Comparison of ENCODE assay signal across 8 cellular contexts in genomic region chr11:108221981-108222685, GRCh38. TPM values are rescaled to one million over a fixed set of nuclear protein-coding genes. Genes with fewer than 3 reads are reported as not detected.
A peak's percentile ranks its signal among the peaks of the same experiment; 100 is the strongest.
DNase-seq lines count a peak whose midpoint lies in the region; ATAC-seq and TF ChIP-seq lines count a peak whose summit lies in the region.

Gene NPAT (minus strand): TSS chr11:108222638. CDS start chr11:108222536, 102 bp downstream.

- no peaks in the 10 kb centered on the region for H3K27me3 ChIP-seq in CD8-positive, alpha-beta T cell (ENCODE audit: insufficient read depth, low read length)
- H3K27me3 ChIP-seq in effector memory CD4-positive, alpha-beta T cell (replicated peaks; ENCODE audit: control insufficient read depth, insufficient read depth, low read length, poor library complexity, severe bottlenecking) = no peaks in the 10 kb centered on the region

- CTCF ChIA-PET in CD8-positive, alpha-beta T cell (lab: Charles Lee) = interaction anchor here (0.7 to 7.2 kb wide), 7 partner anchors 10 to 99 kb away, joined by 3 to 68 read pairs (median 5); no protein-coding TSS in a partner anchor

- peaks cover 43% of the 10 kb centered on the region for H3K4me1 ChIP-seq in CD8-positive, alpha-beta T cell (ENCODE audit: insufficient read depth, low read length)
- H3K4me1 ChIP-seq in effector memory CD4-positive, alpha-beta T cell (ENCODE audit: control insufficient read depth, insufficient read depth, low read length, poor library complexity, severe bottlenecking) = peaks cover 19% of the 10 kb centered on the region

- intact Hi-C loops in CD8-positive, alpha-beta T cell (cut with DNase I, micrococcal nuclease) = loop anchor here (1.0 to 5.0 kb wide), 9 partner anchors 59 to 655 kb away; partner anchors contain the start of genes ACAT1 (in 1 of the 2), ALKBH8 (in 1 of the 2), C11orf65 (in 1 of the 2) and CUL5 (in 1 of the 2)
- intact Hi-C loops in natural killer cell (cut with micrococcal nuclease) = loop anchor here (1.0 to 10.0 kb wide), 3 partner anchors 14 to 767 kb away; partner anchors contain the start of genes C11orf65 and CWF19L2

- POLR2A ChIA-PET in CD8-positive, alpha-beta T cell (lab: Charles Lee) = interaction anchor here (0.7 to 12.7 kb wide), 15 partner anchors 8 to 107 kb away, joined by 3 to 384 read pairs (median 4); no protein-coding TSS in a partner anchor

- no peaks in the 10 kb centered on the region for H3K9me3 ChIP-seq in CD8-positive, alpha-beta T cell (ENCODE audit: low read length)
- H3K9me3 ChIP-seq in effector memory CD4-positive, alpha-beta T cell (ENCODE audit: control insufficient read depth, low read length) = no peaks in the 10 kb centered on the region

- H3K4me3 ChIP-seq in CD8-positive, alpha-beta T cell (ENCODE audit: low read depth, low read length) = peak within 1 kb of the TSS; percentile 92
- H3K4me3 ChIP-seq in effector memory CD4-positive, alpha-beta T cell (ENCODE audit: insufficient read depth, low read depth, low read length, poor library complexity, severe bottlenecking) = peak within 1 kb of the TSS; percentile 81

- DNase-seq in CD8-positive, alpha-beta T cell = peak in 4 of 7 experiments; percentile 15 to 67 (median 42)
- DNase-seq in effector memory CD4-positive, alpha-beta T cell = peak in 2 of 3 donors; percentile 29 to 41
- DNase-seq in natural killer cell (no peak), NCI-H82 treated with DMSO at 0.1 percent for 48 hours (lab: John Stamatoyannopoulos, UW; ENCODE audit: unreplicated experiment) (no peak), hippocampal formation (lab: John Stamatoyannopoulos, UW) (no peak)

- TF ChIP-seq POLR2A in Raji (IDR thresholded peaks at IDR 0.05; ENCODE audit: insufficient read depth, low read depth, low read length) = peak; percentile 74

- TF ChIP-seq CTCF in CD8-positive, alpha-beta T cell (IDR thresholded peaks at IDR 0.05) = no peak
- TF ChIP-seq CTCF in natural killer cell (IDR thresholded peaks at IDR 0.05) = no peak

- no peak within 1 kb of the TSS for H3K4me3 Mint-ChIP-seq in CD8-positive, alpha-beta T cell
- H3K4me3 Mint-ChIP-seq in natural killer cell = no peak within 1 kb of the TSS

- no peaks in the 10 kb centered on the region for H3K27me3 Mint-ChIP-seq in CD8-positive, alpha-beta T cell (ENCODE audit: low read depth)
- H3K27me3 Mint-ChIP-seq in natural killer cell (ENCODE audit: low read depth in 2 of 2) = no peaks in the 10 kb centered on the region

- peak; percentile 3 for ATAC-seq in CD8-positive, alpha-beta T cell
- ATAC-seq in GM21529 (IDR thresholded peaks at IDR 0.05; ENCODE audit: unreplicated experiment) = peak; percentile 0
- peak in 1 of 3 donors; percentile 3 for ATAC-seq in natural killer cell
- ATAC-seq in HG03108 (IDR thresholded peaks at IDR 0.05; ENCODE audit: unreplicated experiment) = no peak

- H3K27ac ChIP-seq in CD8-positive, alpha-beta T cell (ENCODE audit: low read depth, low read length) = peak within 1 kb of the TSS; percentile 96
- peak within 1 kb of the TSS; percentile 99 for H3K27ac ChIP-seq in effector memory CD4-positive, alpha-beta T cell (ENCODE audit: insufficient read depth, low read length, poor library complexity, severe bottlenecking)

- H3K27ac Mint-ChIP-seq in CD8-positive, alpha-beta T cell = no peak within 1 kb of the TSS
- no peak within 1 kb of the TSS for H3K27ac Mint-ChIP-seq in natural killer cell

- H3K9me3 Mint-ChIP-seq in CD8-positive, alpha-beta T cell = no peaks in the 10 kb centered on the region
- no peaks in the 10 kb centered on the region for H3K9me3 Mint-ChIP-seq in natural killer cell

- H3K4me1 Mint-ChIP-seq in CD8-positive, alpha-beta T cell (ENCODE audit: low read depth) = peaks cover 53% of the 10 kb centered on the region
- peaks cover 58 to 61% of the 10 kb centered on the region in 2 donors for H3K4me1 Mint-ChIP-seq in natural killer cell

- peaks cover 64% of the 10 kb centered on the region for H3K36me3 Mint-ChIP-seq in CD8-positive, alpha-beta T cell
- no peaks in the 10 kb centered on the region for H3K36me3 Mint-ChIP-seq in natural killer cell

- no peaks in the 10 kb centered on the region for H3K36me3 ChIP-seq in CD8-positive, alpha-beta T cell (ENCODE audit: insufficient read depth, low read length)
- no peaks in the 10 kb centered on the region for H3K36me3 ChIP-seq in effector memory CD4-positive, alpha-beta T cell (ENCODE audit: control insufficient read depth, insufficient read depth, low read length)

RNA-seq across cellular contexts. Expression of gene NPAT, which starts in this region (rescaled TPM):
- total RNA-seq in CD8-positive, alpha-beta T cell = 10 to 100 TPM; 24.6 to 26.4 TPM
- total RNA-seq in natural killer cell = 10 to 100 TPM; 34.8 to 42.6 (median 36.1) TPM

Comparison
In these comparisons a context has a peak if more than half of its experiments do, and no peak if none do; other contexts are left out.
1. DNase-seq: peak in CD8-positive, alpha-beta T cell (4 of 7) and effector memory CD4-positive, alpha-beta T cell (2 of 3); none in natural killer cell (single experiment), NCI-H82 treated with DMSO at 0.1 percent for 48 hours (single experiment) and hippocampal formation (0 of 2).